30 cellular contexts compared by ENCODE assay signal in genomic region chr12:26800858-26801257, GRCh38.
"Had no signal": no experiment of that assay in that cellular context is flagged by ENCODE, and none has a peak within 500 bp of the region (broad histone marks: within the 10 kb centered on the region; RNA-seq: fewer than 3 reads in every experiment).

No MANE protein-coding gene starts in this region.

- FAIRE-seq: astrocyte had no signal

- H3K27me3 Mint-ChIP-seq: activated CD8-positive, alpha-beta T cell treated with anti-CD3 and anti-CD28 coated beads for 36 hours; central memory CD8-positive, alpha-beta T cell; T-cell had no signal

- H3K27me3 ChIP-seq: MG63 had no signal

- H3K4me3 ChIP-seq: MG63, SK-N-MC had no signal

- DNase-seq: activated CD4-positive, alpha-beta T cell treated with anti-CD3 and anti-CD28 coated beads for 4 hours; activated CD8-positive, alpha-beta memory T cell treated with anti-CD3 and anti-CD28 coated beads, Interleukin-2, amount 50 U/mL, for 4 hours; activated CD8-positive, alpha-beta T cell treated with anti-CD3 and anti-CD28 coated beads for 36 hours; activated naive CD4-positive, alpha-beta T cell treated with anti-CD3 and anti-CD28 coated beads, Interleukin-2, amount 50 U/mL, for 16 hours; activated T-cell treated with anti-CD3 and anti-CD28 coated beads, Interleukin-2, amount 50 U/mL, for 72 hours; amniotic stem cell; MG63; MV-4-11; NCI-H1092 treated with DMSO at 0.1 percent for 48 hours; NCI-H1417 treated with DMSO at 0.1 percent for 48 hours; NCI-H1694; NCI-H2029; NCI-H2107; NCI-H2171 treated with DMSO at 0.1 percent for 48 hours; NCI-H226; NCI-H510A; NCI-H526 treated with DMSO at 0.1 percent for 48 hours; NCI-H82; OCI-M1; RPMI8226; T-cell; WERI-Rb-1 had no signal

- H3K9me3 ChIP-seq: MG63 had no signal

- H3K36me3 Mint-ChIP-seq: brain had no signal

- H3K27ac ChIP-seq: SK-N-MC, WERI-Rb-1 had no signal

- H3K9me3 Mint-ChIP-seq: activated CD8-positive, alpha-beta T cell treated with anti-CD3 and anti-CD28 coated beads for 36 hours; activated T-cell treated with anti-CD3 and anti-CD28 coated beads, Interleukin-2, amount 50 U/mL, for 72 hours; brain; central memory CD8-positive, alpha-beta T cell; T-cell had no signal

- ATAC-seq: activated CD4-positive, CD25-positive, alpha-beta regulatory T cell treated with anti-CD3 and anti-CD28 coated beads, Interleukin-2, amount 50 U/mL, for 24 hours; activated CD8-positive, alpha-beta T cell treated with anti-CD3 and anti-CD28 coated beads for 36 hours; activated T-cell treated with anti-CD3 and anti-CD28 coated beads, Interleukin-2, amount 50 U/mL, for 72 hours; Panc1; Right ventricle myocardium inferior; T-cell had no signal

- H3K4me3 Mint-ChIP-seq: activated CD8-positive, alpha-beta T cell treated with anti-CD3 and anti-CD28 coated beads for 36 hours; activated T-cell treated with anti-CD3 and anti-CD28 coated beads, Interleukin-2, amount 50 U/mL, for 72 hours; brain; central memory CD8-positive, alpha-beta T cell; T-cell had no signal

- H3K36me3 ChIP-seq: MG63, WERI-Rb-1 had no signal

- H3K27ac Mint-ChIP-seq: activated CD8-positive, alpha-beta T cell treated with anti-CD3 and anti-CD28 coated beads for 36 hours; activated T-cell treated with anti-CD3 and anti-CD28 coated beads, Interleukin-2, amount 50 U/mL, for 72 hours; brain; T-cell had no signal

- H3K9ac ChIP-seq: KMS-11 had no signal
